15 cellular contexts compared by ENCODE assay signal in the genomic region with DNA sequence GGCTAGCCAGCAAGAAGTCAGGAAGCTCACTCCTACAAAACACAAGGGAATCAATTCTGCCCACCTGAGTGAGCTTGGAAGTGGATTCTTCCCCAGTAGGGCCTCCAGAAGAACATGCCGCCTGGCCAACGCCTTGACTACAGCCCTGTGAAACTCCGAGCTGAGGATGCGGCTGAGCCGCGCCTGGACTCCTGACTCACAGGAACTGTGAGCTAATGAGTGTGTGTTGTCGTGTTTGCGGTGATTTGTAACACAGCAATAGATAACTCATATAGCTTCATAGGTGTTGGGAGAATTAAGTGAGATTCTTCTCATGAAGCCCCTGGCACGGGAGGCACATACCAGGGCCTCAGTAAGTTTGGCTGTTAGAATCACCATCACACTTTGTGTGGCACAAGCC.
A peak's percentile ranks its signal among the peaks of the same experiment; 100 is the strongest.
DNase-seq lines count a peak whose midpoint lies in the region; ATAC-seq, FAIRE-seq and TF ChIP-seq lines count a peak whose summit lies in the region.
"Had no signal": no experiment of that assay in that cellular context is flagged by ENCODE, and none has a peak within 500 bp of the region (broad histone marks: within the 10 kb centered on the region; RNA-seq: fewer than 3 reads in every experiment).

No MANE protein-coding gene starts in this region.

- H3K4me3 ChIP-seq in bronchial epithelial cell (ENCODE audit: low read depth, low read length) (no peak overlapping the region), HAP-1 (no peak overlapping the region)
- H3K4me3 ChIP-seq: A549 had no signal

- no peak overlapping the region for H3K27ac Mint-ChIP-seq in activated T-cell treated with anti-CD3 and anti-CD28 coated beads, Interleukin-2, amount 50 U/mL, for 72 hours
- H3K27ac Mint-ChIP-seq: CD8-positive, alpha-beta T cell; H9; IgD-negative memory B cell had no signal

- DNase-seq in HT1080 (ENCODE audit: low read depth), result peak; percentile 73
- peak; percentile 17 for DNase-seq in bronchial epithelial cell (ENCODE audit: low read depth)
- peak; percentile 20 to 90 for DNase-seq in lung microvascular endothelial cell (ENCODE audit: low read depth in 2 of 2)
- DNase-seq in activated T-cell treated with anti-CD3 and anti-CD28 coated beads, Interleukin-2, amount 50 U/mL, for 72 hours, result no peak
- DNase-seq in HAP-1 (ENCODE audit: low spot score in 2 of 2), result no peak
- no peak for DNase-seq in NCI-H2196 (lab: John Stamatoyannopoulos, UW; ENCODE audit: unreplicated experiment)
- DNase-seq: BE2C; CD8-positive, alpha-beta T cell; DMS 273 treated with DMSO at 0.1 percent for 48 hours; GOT3; H9 had no signal

- no peaks in the 10 kb centered on the region for H3K36me3 Mint-ChIP-seq in activated T-cell treated with anti-CD3 and anti-CD28 coated beads, Interleukin-2, amount 50 U/mL, for 72 hours (ENCODE audit: insufficient read depth in 2 of 2)
- H3K36me3 Mint-ChIP-seq: CD14-positive monocyte; CD8-positive, alpha-beta T cell; IgD-negative memory B cell had no signal

- H3K27me3 Mint-ChIP-seq in activated T-cell treated with anti-CD3 and anti-CD28 coated beads, Interleukin-2, amount 50 U/mL, for 72 hours (ENCODE audit: low read depth), result no peaks in the 10 kb centered on the region
- H3K27me3 Mint-ChIP-seq: IgD-negative memory B cell had no signal

- H3K4me3 Mint-ChIP-seq in activated T-cell treated with anti-CD3 and anti-CD28 coated beads, Interleukin-2, amount 50 U/mL, for 72 hours, result no peak overlapping the region
- H3K4me3 Mint-ChIP-seq: CD14-positive monocyte; CD8-positive, alpha-beta T cell; H9; IgD-negative memory B cell had no signal

- TF ChIP-seq CTCF in bronchial epithelial cell (IDR thresholded peaks at IDR 0.05; ENCODE audit: insufficient read depth, low read length, severe bottlenecking), result no peak

- H3K4me1 Mint-ChIP-seq in activated T-cell treated with anti-CD3 and anti-CD28 coated beads, Interleukin-2, amount 50 U/mL, for 72 hours (ENCODE audit: low read depth), result no peaks in the 10 kb centered on the region
- H3K4me1 Mint-ChIP-seq: IgD-negative memory B cell had no signal

- H3K36me3 ChIP-seq in bronchial epithelial cell (ENCODE audit: control insufficient read depth, insufficient read depth, low read length), result no peaks in the 10 kb centered on the region
- H3K36me3 ChIP-seq in HAP-1 (replicated peaks), result no peaks in the 10 kb centered on the region
- H3K36me3 ChIP-seq: BE2C had no signal

- in situ Hi-C loops in HAP-1 (cut with MboI; ENCODE audit: low sequenced_read_pairs), result no loop called here

- H3K9me3 Mint-ChIP-seq in activated T-cell treated with anti-CD3 and anti-CD28 coated beads, Interleukin-2, amount 50 U/mL, for 72 hours, result no peaks in the 10 kb centered on the region
- H3K9me3 Mint-ChIP-seq: CD8-positive, alpha-beta T cell; H9; IgD-negative memory B cell had no signal

- no peaks in the 10 kb centered on the region for H3K27me3 ChIP-seq in bronchial epithelial cell (ENCODE audit: control insufficient read depth, insufficient read depth, low read length)
- H3K27me3 ChIP-seq in HAP-1 (ENCODE audit: low read depth), result no peaks in the 10 kb centered on the region
- H3K27me3 ChIP-seq: BE2C had no signal

- H3K9me3 ChIP-seq in HAP-1, result no peaks in the 10 kb centered on the region
- H3K9me3 ChIP-seq: A549, BE2C had no signal

- H3K4me1 ChIP-seq in HAP-1, result no peaks in the 10 kb centered on the region
- H3K4me1 ChIP-seq: A549, BE2C had no signal

- FAIRE-seq in bronchial epithelial cell (lab: Jason Lieb, UNC), result peak; percentile 68
- FAIRE-seq: A549, GM12891 had no signal

- no peak for ATAC-seq in activated T-cell treated with anti-CD3 and anti-CD28 coated beads, Interleukin-2, amount 50 U/mL, for 72 hours (replicated peaks in 1 of 2)
- ATAC-seq: A549; CD8-positive, alpha-beta T cell had no signal

Comparison
In these comparisons a context has a peak if more than half of its experiments do, and no peak if none do; other contexts are left out.
1. DNase-seq: peak in HT1080 (single experiment), bronchial epithelial cell (single experiment) and lung microvascular endothelial cell (2 of 2); none in activated T-cell treated with anti-CD3 and anti-CD28 coated beads, Interleukin-2, amount 50 U/mL, for 72 hours (0 of 2), HAP-1 (0 of 2) and NCI-H2196 (single experiment).